ENCODE assay signal across 19 cellular contexts in genomic region chr15:55362641-55363040, GRCh38. TPM values are rescaled to one million over a fixed set of nuclear protein-coding genes. Genes with fewer than 3 reads are reported as not detected.
A peak's percentile ranks its signal among the peaks of the same experiment; 100 is the strongest.
DNase-seq lines count a peak whose midpoint lies in the region; ATAC-seq and TF ChIP-seq lines count a peak whose summit lies in the region.
"Had no signal": no experiment of that assay in that cellular context is flagged by ENCODE, and none has a peak within 500 bp of the region (broad histone marks: within the 10 kb centered on the region; RNA-seq: fewer than 3 reads in every experiment).

No MANE protein-coding gene starts in this region.

- H3K9me3 Mint-ChIP-seq in activated CD4-positive, alpha-beta T cell treated with anti-CD3 and anti-CD28 coated beads for 36 hours (ENCODE audit: low read depth): no peaks in the 10 kb centered on the region
- H3K9me3 Mint-ChIP-seq in WTC11 (no peaks in the 10 kb centered on the region), nephron progenitor cell (no peaks in the 10 kb centered on the region)
- H3K9me3 Mint-ChIP-seq in activated naive CD8-positive, alpha-beta T cell treated with anti-CD3 and anti-CD28 coated beads for 36 hours: no peaks in the 10 kb centered on the region
- H3K9me3 Mint-ChIP-seq: CD4-positive, alpha-beta T cell; CD8-positive, alpha-beta T cell had no signal

- POLR2A ChIA-PET in activated CD4-positive, alpha-beta T cell treated with anti-CD3 and anti-CD28 coated beads for 36 hours (lab: Charles Lee): no interaction called here
- POLR2A ChIA-PET in HEK293 (lab: Yijun Ruan, JAX): no interaction called here
- POLR2A ChIA-PET in WTC11 (lab: Charles Lee): no interaction called here

- H3K4me3 Mint-ChIP-seq in activated CD4-positive, alpha-beta T cell treated with anti-CD3 and anti-CD28 coated beads for 36 hours: no peak overlapping the region
- no peak overlapping the region for H3K4me3 Mint-ChIP-seq in WTC11
- H3K4me3 Mint-ChIP-seq in nephron progenitor cell: no peak overlapping the region
- no peak overlapping the region for H3K4me3 Mint-ChIP-seq in activated naive CD8-positive, alpha-beta T cell treated with anti-CD3 and anti-CD28 coated beads for 36 hours
- H3K4me3 Mint-ChIP-seq: B cell; CD4-positive, alpha-beta T cell; CD8-positive, alpha-beta T cell had no signal

- no peaks in the 10 kb centered on the region for H3K27me3 Mint-ChIP-seq in activated CD4-positive, alpha-beta T cell treated with anti-CD3 and anti-CD28 coated beads for 36 hours
- H3K27me3 Mint-ChIP-seq in WTC11 (ENCODE audit: low read depth): no peaks in the 10 kb centered on the region
- no peaks in the 10 kb centered on the region for H3K27me3 Mint-ChIP-seq in nephron progenitor cell (ENCODE audit: low read depth, poor library complexity)
- no peaks in the 10 kb centered on the region for H3K27me3 Mint-ChIP-seq in activated naive CD8-positive, alpha-beta T cell treated with anti-CD3 and anti-CD28 coated beads for 36 hours
- H3K27me3 Mint-ChIP-seq: B cell; CD4-positive, alpha-beta T cell had no signal

- DNase-seq in activated CD4-positive, alpha-beta T cell treated with anti-CD3 and anti-CD28 coated beads for 36 hours: no peak
- DNase-seq in activated CD4-positive, alpha-beta T cell treated with anti-CD3 and anti-CD28 coated beads, Interleukin-2, amount 50 U/mL, for 1 hour: no peak
- DNase-seq in WTC11 (ENCODE audit: low spot score) (no peak), nephron progenitor cell (no peak), nucleus accumbens (lab: John Stamatoyannopoulos, UW) (no peak)
- DNase-seq in activated naive CD8-positive, alpha-beta T cell treated with anti-CD3 and anti-CD28 coated beads for 36 hours: no peak
- DNase-seq: AML-193; Calu3; CD4-positive, alpha-beta T cell; CD8-positive, alpha-beta T cell; GF-D8 had no signal

- H3K4me1 Mint-ChIP-seq in activated CD4-positive, alpha-beta T cell treated with anti-CD3 and anti-CD28 coated beads for 36 hours: peaks cover 3% of the 10 kb centered on the region
- H3K4me1 Mint-ChIP-seq in WTC11: peaks cover 9% of the 10 kb centered on the region
- peaks cover 8% of the 10 kb centered on the region for H3K4me1 Mint-ChIP-seq in nephron progenitor cell
- H3K4me1 Mint-ChIP-seq in activated naive CD8-positive, alpha-beta T cell treated with anti-CD3 and anti-CD28 coated beads for 36 hours: peaks cover 2% of the 10 kb centered on the region

- H3K36me3 Mint-ChIP-seq in activated CD4-positive, alpha-beta T cell treated with anti-CD3 and anti-CD28 coated beads for 36 hours (ENCODE audit: low read depth): peaks cover 7% of the 10 kb centered on the region
- no peaks in the 10 kb centered on the region for H3K36me3 Mint-ChIP-seq in WTC11
- peaks cover 6% of the 10 kb centered on the region for H3K36me3 Mint-ChIP-seq in nephron progenitor cell (ENCODE audit: low read depth)
- H3K36me3 Mint-ChIP-seq in activated naive CD8-positive, alpha-beta T cell treated with anti-CD3 and anti-CD28 coated beads for 36 hours: peaks cover 4% of the 10 kb centered on the region

- CTCF ChIA-PET in activated CD4-positive, alpha-beta T cell treated with anti-CD3 and anti-CD28 coated beads for 36 hours (lab: Charles Lee): no interaction called here
- CTCF ChIA-PET in HEK293 (lab: Yijun Ruan, JAX): no interaction called here
- CTCF ChIA-PET in WTC11 (lab: Charles Lee): interaction anchor here (0.6 kb wide), 1 partner anchor 73 kb away, joined by 3 read pairs; no protein-coding TSS in a partner anchor

- no peaks in the 10 kb centered on the region for H3K9me3 ChIP-seq in HEK293 (ENCODE audit: control insufficient read depth, insufficient read depth, low read depth, low read length)
- H3K9me3 ChIP-seq: A549; BLaER1 treated with 17β-estradiol and CSF1 and Interleukin-3, amounts not matched to agents 10 nM and 100 nM; Caco-2 had no signal

- no peaks in the 10 kb centered on the region; a peak in 1 of 3 replicates for H3K36me3 ChIP-seq in HEK293 (ENCODE audit: control insufficient read depth in 2 of 2, insufficient read depth in 1 of 2, low read length in 2 of 2)

- H3K4me1 ChIP-seq in HEK293 (ENCODE audit: control insufficient read depth, insufficient read depth, low read length): no peaks in the 10 kb centered on the region

- no peak for TF ChIP-seq CTCF in HEK293 (tag by site-specific recombination; IDR thresholded peaks at IDR 0.05)
- no peak for TF ChIP-seq CTCF in WTC11 (IDR thresholded peaks at IDR 0.05)
- no peak for TF ChIP-seq CTCF in nephron progenitor cell (IDR thresholded peaks at IDR 0.05)

- H3K27ac Mint-ChIP-seq in activated CD4-positive, alpha-beta T cell treated with anti-CD3 and anti-CD28 coated beads for 36 hours: peak overlapping the region; percentile 23
- no peak overlapping the region for H3K27ac Mint-ChIP-seq in WTC11
- peak overlapping the region; percentile 28 for H3K27ac Mint-ChIP-seq in nephron progenitor cell
- H3K27ac Mint-ChIP-seq in activated naive CD8-positive, alpha-beta T cell treated with anti-CD3 and anti-CD28 coated beads for 36 hours: no peak overlapping the region
- H3K27ac Mint-ChIP-seq: B cell; CD4-positive, alpha-beta T cell; CD8-positive, alpha-beta T cell had no signal

- no peak overlapping the region for H3K27ac ChIP-seq in HEK293 (ENCODE audit: extremely low read depth, low read depth, low read length)
- H3K27ac ChIP-seq: 22Rv1; A549; BLaER1 treated with 17β-estradiol and CSF1 and Interleukin-3, amounts not matched to agents 10 nM and 100 nM; C4-2B had no signal

- no peak overlapping the region for H3K4me3 ChIP-seq in HEK293 (ENCODE audit: low read depth, low read length)
- H3K4me3 ChIP-seq: A549; BLaER1 treated with 17β-estradiol and CSF1 and Interleukin-3, amounts not matched to agents 10 nM and 100 nM had no signal

- ATAC-seq in activated CD4-positive, alpha-beta T cell treated with anti-CD3 and anti-CD28 coated beads for 36 hours: no peak
- ATAC-seq in WTC11: no peak
- no peak for ATAC-seq in HG03378 (IDR thresholded peaks at IDR 0.05; ENCODE audit: unreplicated experiment)
- ATAC-seq: A549; CD8-positive, alpha-beta T cell had no signal

- intact Hi-C loops in activated CD4-positive, alpha-beta T cell treated with anti-CD3 and anti-CD28 coated beads for 36 hours (cut with DNase I, micrococcal nuclease): no loop called here

TF ChIP-seq in HEK293, 187 proteins besides CTCF, POLR2A, EP300 and RAD21:
- TF ChIP-seq ZNF558 (tag by site-specific recombination; IDR thresholded peaks at IDR 0.05): no peak
- 0 out of 2 replicates have a peak, but pooled peaks have one; percentile 37 for TF ChIP-seq ZNF121 (tag by site-specific recombination; IDR thresholded peaks at IDR 0.05)
- TF ChIP-seq ZNF202 (tag by site-specific recombination; IDR thresholded peaks at IDR 0.05; ENCODE audit: borderline replicate concordance): no peak
TF ChIP-seq in HEK293: peak in this region for 1.

TF ChIP-seq in WTC11, 78 proteins besides CTCF, POLR2A, EP300 and RAD21 (continues in another document):
- TF ChIP-seq JUN (CRISPR knock-in tag; IDR thresholded peaks at IDR 0.05) (no peak), ZNF512 (CRISPR knock-in tag; IDR thresholded peaks at IDR 0.05; ENCODE audit: borderline replicate concordance) (no peak), ZNF121 (CRISPR knock-in tag; IDR thresholded peaks at IDR 0.05) (0 out of 2 replicates have a peak, but pooled peaks have one; percentile 1)

RNA-seq across cellular contexts. Expression of gene PIGB, which starts 43.6 kb away (rescaled TPM):
- 10 to 100 TPM; 19.8 to 21.1 TPM for total RNA-seq in activated CD4-positive, alpha-beta T cell treated with anti-CD3 and anti-CD28 coated beads for 36 hours
- 5.2 to 8.7 TPM (median 6.9 TPM) in 3 replicates for total RNA-seq in WTC11 (2021)
- 10 to 100 TPM; 16.9 to 20.3 TPM for total RNA-seq in activated naive CD8-positive, alpha-beta T cell treated with anti-CD3 and anti-CD28 coated beads for 36 hours

RNA-seq across cellular contexts. Expression of gene PIGBOS1, which starts 43.7 kb away (rescaled TPM):
- total RNA-seq in activated CD4-positive, alpha-beta T cell treated with anti-CD3 and anti-CD28 coated beads for 36 hours: 10 to 100 TPM in 1 of 2 experiments, 1 to 10 TPM in 1; 8.8 to 11.0 TPM
- 11.2 to 13.0 TPM (median 11.9 TPM) in 3 replicates for total RNA-seq in WTC11 (2021)
- total RNA-seq in activated naive CD8-positive, alpha-beta T cell treated with anti-CD3 and anti-CD28 coated beads for 36 hours: 10 to 100 TPM; 13.6 to 14.4 TPM

RNA-seq across cellular contexts. Expression of gene CCPG1, which starts 45.5 kb away (rescaled TPM):
- 10 to 100 TPM; 11.3 to 12.2 TPM for total RNA-seq in activated CD4-positive, alpha-beta T cell treated with anti-CD3 and anti-CD28 coated beads for 36 hours
- 17.1 to 17.8 TPM (median 17.2 TPM) in 3 replicates for total RNA-seq in WTC11 (2021)
- 10 to 100 TPM; 11.7 to 12.2 TPM for total RNA-seq in activated naive CD8-positive, alpha-beta T cell treated with anti-CD3 and anti-CD28 coated beads for 36 hours

RNA-seq across cellular contexts. Expression of gene PIERCE2, which starts 45.7 kb away (rescaled TPM):
- total RNA-seq in activated CD4-positive, alpha-beta T cell treated with anti-CD3 and anti-CD28 coated beads for 36 hours: under 1 TPM; 0.34 to 0.81 TPM
- 1.6 to 2.5 TPM (median 1.8 TPM) in 3 replicates for total RNA-seq in WTC11 (2021)
- under 1 TPM in 1 of 2 experiments, not detected in 1; 0.31 TPM for total RNA-seq in activated naive CD8-positive, alpha-beta T cell treated with anti-CD3 and anti-CD28 coated beads for 36 hours
- total RNA-seq: CD4-positive, alpha-beta T cell; CD8-positive, alpha-beta T cell had no signal

Comparison
In these comparisons a context has a peak if more than half of its experiments do, and no peak if none do; other contexts are left out.
1. H3K27ac Mint-ChIP-seq: peak in activated CD4-positive, alpha-beta T cell treated with anti-CD3 and anti-CD28 coated beads for 36 hours (single experiment) and nephron progenitor cell (single experiment); none in WTC11 (single experiment) and activated naive CD8-positive, alpha-beta T cell treated with anti-CD3 and anti-CD28 coated beads for 36 hours (single experiment).